In genomic region chr12:109463776-109464175, GRCh38 we compare ENCODE assay signal across 9 cellular contexts. TPM values are rescaled to one million over a fixed set of nuclear protein-coding genes. Genes with fewer than 3 reads are reported as not detected.
DNase-seq lines count a peak whose midpoint lies in the region; ATAC-seq and TF ChIP-seq lines count a peak whose summit lies in the region.
"Had no signal": no experiment of that assay in that cellular context is flagged by ENCODE, and none has a peak within 500 bp of the region (broad histone marks: within the 10 kb centered on the region; RNA-seq: fewer than 3 reads in every experiment).

No MANE protein-coding gene starts in this region.

- DNase-seq in activated CD8-positive, alpha-beta memory T cell treated with anti-CD3 and anti-CD28 coated beads, Interleukin-2, amount 10 ng/mL, durations not matched to agents 7 days and 5 days: no peak
- no peak for DNase-seq in activated CD8-positive, alpha-beta memory T cell treated with anti-CD3 and anti-CD28 coated beads, Interleukin-2, amount 50 U/mL, for 4 hours
- no peak for DNase-seq in breast epithelium (ENCODE audit: low spot score in 2 of 2)
- DNase-seq in mesenchymal stem cell: no peak
- no peak for DNase-seq in thyroid gland
- no peak for DNase-seq in NCI-H2107 (lab: John Stamatoyannopoulos, UW)
- no peak for DNase-seq in NCI-H2171 (lab: John Stamatoyannopoulos, UW)
- no peak for DNase-seq in NCI-H446 (lab: John Stamatoyannopoulos, UW)
- DNase-seq: effector CD8-positive, alpha-beta T cell had no signal

- peak overlapping the region; percentile 100 for H4K91ac ChIP-seq in mesenchymal stem cell (ENCODE audit: low read length)

- no peak for ATAC-seq in activated CD8-positive, alpha-beta memory T cell treated with anti-CD3 and anti-CD28 coated beads, Interleukin-2, amount 10 ng/mL, durations not matched to agents 7 days and 5 days

- no peak overlapping the region for H3K4me3 Mint-ChIP-seq in activated CD8-positive, alpha-beta memory T cell treated with anti-CD3 and anti-CD28 coated beads, Interleukin-2, amount 10 ng/mL, durations not matched to agents 7 days and 5 days

- H3K36me3 ChIP-seq in breast epithelium: no peaks in the 10 kb centered on the region
- H3K36me3 ChIP-seq in mesenchymal stem cell (ENCODE audit: control insufficient read depth in 1 of 2, insufficient read depth in 2 of 2, low read depth in 1 of 2, low read length in 2 of 2): peaks cover 45 to 47% of the 10 kb centered on the region in 2 experiments
- H3K36me3 ChIP-seq in thyroid gland: peaks cover under 1 to 10% of the 10 kb centered on the region in 2 donors

- H3K27me3 ChIP-seq in breast epithelium: no peaks in the 10 kb centered on the region
- H3K27me3 ChIP-seq in mesenchymal stem cell (ENCODE audit: control insufficient read depth in 1 of 2, insufficient read depth in 1 of 2, low read length in 2 of 2): no peaks in the 10 kb centered on the region
- no peaks in the 10 kb centered on the region for H3K27me3 ChIP-seq in thyroid gland

- H3K18ac ChIP-seq in mesenchymal stem cell (ENCODE audit: low read depth in 1 of 2, low read length in 2 of 2): peak overlapping the region; percentile 91 to 97

- CTCF ChIA-PET in activated CD8-positive, alpha-beta memory T cell treated with anti-CD3 and anti-CD28 coated beads, Interleukin-2, amount 10 ng/mL, durations not matched to agents 7 days and 5 days (lab: Charles Lee): no interaction called here

- H3K36me3 Mint-ChIP-seq in activated CD8-positive, alpha-beta memory T cell treated with anti-CD3 and anti-CD28 coated beads, Interleukin-2, amount 10 ng/mL, durations not matched to agents 7 days and 5 days: peaks cover 3% of the 10 kb centered on the region

- H3K27ac ChIP-seq in breast epithelium: peak overlapping the region; percentile 97 to 100
- H3K27ac ChIP-seq in mesenchymal stem cell (ENCODE audit: low read length, poor library complexity, severe bottlenecking): peak overlapping the region; percentile 100
- H3K27ac ChIP-seq in thyroid gland: peak overlapping the region; percentile 99 to 100 (median 100)

- peak overlapping the region; percentile 57 for H3K27ac Mint-ChIP-seq in activated CD8-positive, alpha-beta memory T cell treated with anti-CD3 and anti-CD28 coated beads, Interleukin-2, amount 10 ng/mL, durations not matched to agents 7 days and 5 days

- H2BK5ac ChIP-seq in mesenchymal stem cell (ENCODE audit: low read depth, low read length, poor library complexity, severe bottlenecking): peak overlapping the region; percentile 98

- peaks cover 33% of the 10 kb centered on the region for H3K4me1 Mint-ChIP-seq in activated CD8-positive, alpha-beta memory T cell treated with anti-CD3 and anti-CD28 coated beads, Interleukin-2, amount 10 ng/mL, durations not matched to agents 7 days and 5 days

- H3K79me1 ChIP-seq in mesenchymal stem cell (replicated peaks; ENCODE audit: low read length, poor library complexity, severe bottlenecking): no peaks in the 10 kb centered on the region

- no peak overlapping the region for H3K23ac ChIP-seq in mesenchymal stem cell (ENCODE audit: low read length in 2 of 2)

- no peaks in the 10 kb centered on the region for H3K27me3 Mint-ChIP-seq in activated CD8-positive, alpha-beta memory T cell treated with anti-CD3 and anti-CD28 coated beads, Interleukin-2, amount 10 ng/mL, durations not matched to agents 7 days and 5 days

- H2AK5ac ChIP-seq in mesenchymal stem cell (ENCODE audit: low read length, severe bottlenecking): peak overlapping the region; percentile 100

- peak overlapping the region; percentile 99 for H2BK15ac ChIP-seq in mesenchymal stem cell (ENCODE audit: low read depth, poor library complexity, severe bottlenecking)

- H3K4ac ChIP-seq in mesenchymal stem cell (ENCODE audit: low read depth in 1 of 2, low read length in 2 of 2): peak overlapping the region; percentile 62 to 98

- peak overlapping the region; percentile 58 for H2BK120ac ChIP-seq in mesenchymal stem cell (ENCODE audit: low read depth, low read length)

- H3K9ac ChIP-seq in mesenchymal stem cell (ENCODE audit: low read length): peak overlapping the region; percentile 95

- no peak overlapping the region for H3K4me2 ChIP-seq in mesenchymal stem cell (ENCODE audit: low read length, poor library complexity, severe bottlenecking)

- H3K9me3 ChIP-seq in breast epithelium (no peaks in the 10 kb centered on the region), mesenchymal stem cell (ENCODE audit: control insufficient read depth, low read length) (no peaks in the 10 kb centered on the region), thyroid gland (no peaks in the 10 kb centered on the region)

- H3K4me1 ChIP-seq in breast epithelium (peaks cover 30 to 53% of the 10 kb centered on the region in 2 donors), mesenchymal stem cell (ENCODE audit: control insufficient read depth, insufficient read depth, low read depth, low read length) (peaks cover 49% of the 10 kb centered on the region), thyroid gland (peaks cover 79 to 98% of the 10 kb centered on the region in 2 donors)

- H3K4me3 ChIP-seq in breast epithelium (peak overlapping the region; percentile 5 to 60 (median 19)), mesenchymal stem cell (ENCODE audit: insufficient read depth in 1 of 2, low read depth in 1 of 2, low read length in 2 of 2) (peak overlapping the region in 1 of 2 experiments; percentile 53), thyroid gland (replicated peaks in 1 of 3) (no peak overlapping the region)

- H3K9me3 Mint-ChIP-seq in activated CD8-positive, alpha-beta memory T cell treated with anti-CD3 and anti-CD28 coated beads, Interleukin-2, amount 10 ng/mL, durations not matched to agents 7 days and 5 days (ENCODE audit: low read depth): no peaks in the 10 kb centered on the region

- peak overlapping the region; percentile 73 to 96 for H2BK12ac ChIP-seq in mesenchymal stem cell (ENCODE audit: low read length in 2 of 2)

- TF ChIP-seq POLR2A in breast epithelium (IDR thresholded peaks at IDR 0.05) (no peak), thyroid gland (IDR thresholded peaks at IDR 0.05) (no peak)

- H4K8ac ChIP-seq in mesenchymal stem cell (ENCODE audit: low read length): peak overlapping the region; percentile 96

- no peak overlapping the region for H2AFZ ChIP-seq in mesenchymal stem cell (ENCODE audit: low read depth, low read length)

- H3K14ac ChIP-seq in mesenchymal stem cell (ENCODE audit: low read length in 2 of 2): peak overlapping the region in 1 of 2 experiments; percentile 93

- WGBS in mesenchymal stem cell: 11% methylated on average over 5 of the region's 5 CpGs
- WGBS in thyroid gland, 2 donors: 44 to 45% methylated on average over 5 of the region's 5 CpGs

- intact Hi-C loops in breast epithelium (cut with DNase I; ENCODE audit: low total_unique reads): no loop called here
- intact Hi-C loops in thyroid gland (cut with DNase I): no loop called here

- TF ChIP-seq CTCF in breast epithelium (IDR thresholded peaks at IDR 0.05) (no peak), thyroid gland (IDR thresholded peaks at IDR 0.05) (no peak)

RNA-seq across cellular contexts. Expression of gene KCTD10, which starts 13.3 kb away (rescaled TPM):
- total RNA-seq in activated CD8-positive, alpha-beta memory T cell treated with anti-CD3 and anti-CD28 coated beads, Interleukin-2, amount 10 ng/mL, durations not matched to agents 7 days and 5 days: 10 to 100 TPM; 27.2 to 43.2 TPM
- total RNA-seq in breast epithelium (10 to 100 TPM; 65.3 to 86.2 (median 70.4) TPM), thyroid gland (100 to 1,000 TPM in 1 of 4 donors, 10 to 100 TPM in 3; 70.3 to 149 (median 85.4) TPM)
- 139 TPM for polyA plus RNA-seq in mesenchymal stem cell (2013, experiment 1 of 2)
- polyA plus RNA-seq in mesenchymal stem cell (2013, experiment 2 of 2): 132 TPM

RNA-seq across cellular contexts. Expression of gene UBE3B, which starts 13.7 kb away (rescaled TPM):
- total RNA-seq in activated CD8-positive, alpha-beta memory T cell treated with anti-CD3 and anti-CD28 coated beads, Interleukin-2, amount 10 ng/mL, durations not matched to agents 7 days and 5 days: 10 to 100 TPM; 36.6 to 39.0 TPM
- total RNA-seq in breast epithelium: 10 to 100 TPM; 34.7 to 54.7 (median 47.7) TPM
- 19.1 TPM for polyA plus RNA-seq in mesenchymal stem cell (2013, experiment 1 of 2)
- polyA plus RNA-seq in mesenchymal stem cell (2013, experiment 2 of 2): 19.2 TPM
- 10 to 100 TPM; 52.2 to 72.5 (median 65.5) TPM for total RNA-seq in thyroid gland

Comparison
In these comparisons a context has a peak if more than half of its experiments do, and no peak if none do; other contexts are left out.
1. H3K4me3 ChIP-seq: peak in breast epithelium (3 of 3); none in thyroid gland (0 of 3).
2. Peak in every context shown above with its lines, with median percentiles within 50 percentile points of each other: H3K27ac ChIP-seq.